Comparison of ENCODE assay signal across 8 cellular contexts in the genomic region with DNA sequence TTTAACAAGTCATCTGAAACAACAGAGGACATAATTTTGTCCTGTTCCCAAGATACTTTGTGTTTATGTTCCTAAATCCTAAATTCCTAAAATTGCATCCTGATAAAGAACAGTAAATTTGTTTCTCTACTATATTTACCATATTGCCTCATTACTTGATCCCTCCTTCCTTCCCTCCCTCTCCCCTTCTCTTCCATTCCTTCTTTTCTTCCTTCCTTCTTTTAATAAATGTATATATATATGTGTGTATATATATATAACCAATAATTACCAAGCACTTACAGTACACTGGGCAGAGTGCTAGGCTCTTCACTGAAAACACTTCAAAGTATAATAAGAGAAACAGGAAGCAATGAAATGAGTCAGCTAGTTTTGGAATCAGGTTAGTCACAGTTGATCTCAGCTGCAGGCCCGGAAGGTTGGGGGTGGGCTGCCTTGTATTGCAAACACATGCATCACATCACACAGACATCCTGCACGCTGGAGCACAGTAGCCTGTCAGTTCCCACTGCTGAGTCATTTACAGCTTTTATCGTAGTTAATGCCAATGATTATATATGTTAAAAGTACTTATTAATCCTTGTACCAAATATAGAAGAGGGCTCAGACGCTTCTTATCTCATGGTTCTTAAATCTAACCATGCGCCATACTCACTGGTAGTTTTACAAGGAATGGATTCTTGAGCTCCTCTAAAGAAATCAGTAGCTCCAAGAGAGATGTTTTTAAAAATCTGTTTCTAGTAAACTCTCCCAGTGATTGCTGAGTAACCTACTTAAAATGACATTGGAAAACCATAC.
DNase-seq lines count a peak whose midpoint lies in the region; ATAC-seq and TF ChIP-seq lines count a peak whose summit lies in the region.

No MANE protein-coding gene starts in this region.

- H3K4me1 ChIP-seq in HUES64 (ENCODE audit: insufficient read depth, low read length) = peaks cover 31% of the 10 kb centered on the region

- H3K27me3 ChIP-seq in HUES64 (ENCODE audit: insufficient read depth, low read length) = no peaks in the 10 kb centered on the region

- POLR2A ChIA-PET in GM10248 (lab: Yijun Ruan, JAX) = interaction anchor here (2.1 kb wide), 1 partner anchor 43 kb away, joined by 8 read pairs; no protein-coding TSS in a partner anchor

- CTCF ChIA-PET in GM10248 (lab: Yijun Ruan, JAX) = interaction anchor here (1.0 to 2.5 kb wide), 4 partner anchors 10 to 38 kb away, joined by 3 to 7 read pairs (median 4); no protein-coding TSS in a partner anchor

- H3K9me3 ChIP-seq in HUES64 (ENCODE audit: insufficient read depth, low read depth, low read length) = peaks cover 3% of the 10 kb centered on the region; the same call in 1 of the 2 replicates

- H3K4me1 Mint-ChIP-seq in activated naive CD8-positive, alpha-beta T cell treated with anti-CD3 and anti-CD28 coated beads for 36 hours = no peaks in the 10 kb centered on the region
- H3K4me1 Mint-ChIP-seq in stimulated activated naive B cell treated with anti-CD40 and anti-IgM and Interleukin-4, amounts not matched to agents 10 μg/mL and 1 μg/mL and 100 μg/mL, for 72 hours = no peaks in the 10 kb centered on the region

- TF ChIP-seq CTCF in GM10248 (IDR thresholded peaks at IDR 0.05; ENCODE audit: control extremely low read depth, extremely low read depth, low read depth, missing control alignments) = no peak

- WGBS in HUES64 = 57% methylated on average over 4 of the region's 5 CpGs

- no peak overlapping the region for H3K4me3 Mint-ChIP-seq in activated naive CD8-positive, alpha-beta T cell treated with anti-CD3 and anti-CD28 coated beads for 36 hours
- no peak overlapping the region for H3K4me3 Mint-ChIP-seq in stimulated activated naive B cell treated with anti-CD40 and anti-IgM and Interleukin-4, amounts not matched to agents 10 μg/mL and 1 μg/mL and 100 μg/mL, for 72 hours

- no peak overlapping the region; the same call in 1 of the 2 replicates for H3K4me3 ChIP-seq in HUES64 (ENCODE audit: low read length)

- peak; percentile 86 for ATAC-seq in GM21619 (IDR thresholded peaks at IDR 0.05; ENCODE audit: unreplicated experiment)
- peak; percentile 78 to 96 for ATAC-seq in stimulated activated naive B cell treated with anti-CD40 and anti-IgM and Interleukin-4, amounts not matched to agents 10 μg/mL and 1 μg/mL and 100 μg/mL, for 72 hours (replicated peaks)

- peak overlapping the region; percentile 77 for H3K27ac ChIP-seq in HUES64 (ENCODE audit: low read depth, low read length)

- H3K27ac Mint-ChIP-seq in activated naive CD8-positive, alpha-beta T cell treated with anti-CD3 and anti-CD28 coated beads for 36 hours = no peak overlapping the region
- H3K27ac Mint-ChIP-seq in stimulated activated naive B cell treated with anti-CD40 and anti-IgM and Interleukin-4, amounts not matched to agents 10 μg/mL and 1 μg/mL and 100 μg/mL, for 72 hours = no peak overlapping the region

- no peaks in the 10 kb centered on the region for H3K36me3 ChIP-seq in HUES64 (ENCODE audit: insufficient read depth, low read length)

- DNase-seq in GM10248 (ENCODE audit: extremely low spot score) = peak; percentile 60
- DNase-seq in RPMI8226 = peak; percentile 93
- peak; percentile 47 for DNase-seq in activated naive CD8-positive, alpha-beta T cell treated with anti-CD3 and anti-CD28 coated beads for 36 hours
- peak; percentile 95 for DNase-seq in kidney glomerular epithelial cell (lab: John Stamatoyannopoulos, UW)
- DNase-seq in stimulated activated naive B cell treated with anti-CD40 and anti-IgM and Interleukin-4, amounts not matched to agents 10 μg/mL and 1 μg/mL and 100 μg/mL, for 72 hours = peak; percentile 19
- DNase-seq in hippocampal formation (lab: John Stamatoyannopoulos, UW) = no peak

- H3K36me3 Mint-ChIP-seq in activated naive CD8-positive, alpha-beta T cell treated with anti-CD3 and anti-CD28 coated beads for 36 hours = no peaks in the 10 kb centered on the region
- no peaks in the 10 kb centered on the region for H3K36me3 Mint-ChIP-seq in stimulated activated naive B cell treated with anti-CD40 and anti-IgM and Interleukin-4, amounts not matched to agents 10 μg/mL and 1 μg/mL and 100 μg/mL, for 72 hours

- H3K27me3 Mint-ChIP-seq in activated naive CD8-positive, alpha-beta T cell treated with anti-CD3 and anti-CD28 coated beads for 36 hours = no peaks in the 10 kb centered on the region
- no peaks in the 10 kb centered on the region for H3K27me3 Mint-ChIP-seq in stimulated activated naive B cell treated with anti-CD40 and anti-IgM and Interleukin-4, amounts not matched to agents 10 μg/mL and 1 μg/mL and 100 μg/mL, for 72 hours

- peak overlapping the region; percentile 48; the same call in 1 of the 2 replicates for H3K9ac ChIP-seq in HUES64 (ENCODE audit: low read depth, low read length)

- H3K9me3 Mint-ChIP-seq in activated naive CD8-positive, alpha-beta T cell treated with anti-CD3 and anti-CD28 coated beads for 36 hours = peaks cover 2% of the 10 kb centered on the region
- H3K9me3 Mint-ChIP-seq in stimulated activated naive B cell treated with anti-CD40 and anti-IgM and Interleukin-4, amounts not matched to agents 10 μg/mL and 1 μg/mL and 100 μg/mL, for 72 hours = peaks cover 4 to 6% of the 10 kb centered on the region in 2 donors

Comparison
In these comparisons a context has a peak if more than half of its experiments do, and no peak if none do; other contexts are left out.
1. DNase-seq: peak in GM10248 (single experiment), RPMI8226 (single experiment), activated naive CD8-positive, alpha-beta T cell treated with anti-CD3 and anti-CD28 coated beads for 36 hours (single experiment), kidney glomerular epithelial cell (single experiment) and stimulated activated naive B cell treated with anti-CD40 and anti-IgM and Interleukin-4, amounts not matched to agents 10 μg/mL and 1 μg/mL and 100 μg/mL, for 72 hours (single experiment); none in hippocampal formation (0 of 2).